In genomic region chr10:69409968-69410367, GRCh38 we compare ENCODE assay signal across 11 cellular contexts. TPM values are rescaled to one million over a fixed set of nuclear protein-coding genes. Genes with fewer than 3 reads are reported as not detected.
DNase-seq lines count a peak whose midpoint lies in the region; ATAC-seq and TF ChIP-seq lines count a peak whose summit lies in the region.
"Had no signal": no experiment of that assay in that cellular context is flagged by ENCODE, and none has a peak within 500 bp of the region (broad histone marks: within the 10 kb centered on the region; RNA-seq: fewer than 3 reads in every experiment).

No MANE protein-coding gene starts in this region.

- no peaks in the 10 kb centered on the region for H3K27me3 Mint-ChIP-seq in activated T-helper 1 cell treated with anti-CD3 and anti-CD28 coated beads, Interleukin-12 subunit alpha, Interleukin-12 subunit beta, Interleukin-2, Interleukin-4 antibody, amounts not matched to agents 30 ng/mL and 10 ng/mL and 1 ng/mL, durations not matched to agents 14 hours and 24 hours and 36 hours (ENCODE audit: insufficient read depth)
- H3K27me3 Mint-ChIP-seq in type B pancreatic cell = no peaks in the 10 kb centered on the region

- H3K36me3 Mint-ChIP-seq in activated T-helper 1 cell treated with anti-CD3 and anti-CD28 coated beads, Interleukin-12 subunit alpha, Interleukin-12 subunit beta, Interleukin-2, Interleukin-4 antibody, amounts not matched to agents 30 ng/mL and 10 ng/mL and 1 ng/mL, durations not matched to agents 14 hours and 24 hours and 36 hours (ENCODE audit: low read depth) = no peaks in the 10 kb centered on the region
- no peaks in the 10 kb centered on the region for H3K36me3 Mint-ChIP-seq in type B pancreatic cell

- intact Hi-C loops in activated T-helper 1 cell treated with anti-CD3 and anti-CD28 coated beads, Interleukin-12 subunit alpha, Interleukin-12 subunit beta, Interleukin-2, Interleukin-4 antibody, amounts not matched to agents 30 ng/mL and 10 ng/mL and 1 ng/mL, durations not matched to agents 14 hours and 24 hours and 36 hours (cut with micrococcal nuclease) = loop anchor here (1.0 to 5.0 kb wide), 7 partner anchors 15 to 752 kb away; partner anchors contain the start of genes FAM241B, KIFBP and SUPV3L1

- H3K27me3 ChIP-seq in rectal smooth muscle tissue (ENCODE audit: control insufficient read depth, insufficient read depth, low read length) = no peaks in the 10 kb centered on the region

- H3K4me3 ChIP-seq in rectal smooth muscle tissue (ENCODE audit: low read length) = no peak overlapping the region

- peaks cover 33% of the 10 kb centered on the region for H3K4me1 ChIP-seq in rectal smooth muscle tissue (ENCODE audit: control insufficient read depth, insufficient read depth, low read length)

- TF ChIP-seq CTCF in type B pancreatic cell (conservative IDR thresholded peaks at IDR 0.05) = no peak

- peak overlapping the region; percentile 74 for H3K27ac ChIP-seq in rectal smooth muscle tissue (ENCODE audit: low read depth, low read length)

- H3K4me3 Mint-ChIP-seq in activated T-helper 1 cell treated with anti-CD3 and anti-CD28 coated beads, Interleukin-12 subunit alpha, Interleukin-12 subunit beta, Interleukin-2, Interleukin-4 antibody, amounts not matched to agents 30 ng/mL and 10 ng/mL and 1 ng/mL, durations not matched to agents 14 hours and 24 hours and 36 hours = no peak overlapping the region
- H3K4me3 Mint-ChIP-seq in type B pancreatic cell = no peak overlapping the region

- H3K9ac ChIP-seq in rectal smooth muscle tissue (ENCODE audit: low read length) = no peak overlapping the region

- no peak for DNase-seq in activated T-helper 1 cell treated with anti-CD3 and anti-CD28 coated beads, Interleukin-12 subunit alpha, Interleukin-12 subunit beta, Interleukin-2, Interleukin-4 antibody, amounts not matched to agents 30 ng/mL and 10 ng/mL and 1 ng/mL, durations not matched to agents 14 hours and 24 hours and 36 hours (ENCODE audit: low spot score)
- no peak for DNase-seq in stimulated activated CD4-positive, alpha-beta T cell treated with anti-CD3 and anti-CD28 coated beads, Interleukin-1b, Interleukin-23, amount 100 ng/mL, for 48 hours
- DNase-seq in NCI-H2029 treated with DMSO at 0.1 percent for 48 hours (lab: John Stamatoyannopoulos, UW) (no peak), inferior parietal cortex (ENCODE audit: extremely low spot score) (no peak), type B pancreatic cell (ENCODE audit: extremely low spot score, unreplicated experiment) (no peak)
- DNase-seq: activated CD8-positive, alpha-beta memory T cell treated with anti-CD3 and anti-CD28 coated beads for 24 hours; DMS 273 treated with DMSO at 0.1 percent for 48 hours; NCI-H2227 treated with DMSO at 0.1 percent for 48 hours had no signal

- no peaks in the 10 kb centered on the region for H3K9me3 Mint-ChIP-seq in activated T-helper 1 cell treated with anti-CD3 and anti-CD28 coated beads, Interleukin-12 subunit alpha, Interleukin-12 subunit beta, Interleukin-2, Interleukin-4 antibody, amounts not matched to agents 30 ng/mL and 10 ng/mL and 1 ng/mL, durations not matched to agents 14 hours and 24 hours and 36 hours
- no peaks in the 10 kb centered on the region for H3K9me3 Mint-ChIP-seq in type B pancreatic cell

- H3K36me3 ChIP-seq in rectal smooth muscle tissue (ENCODE audit: control insufficient read depth, insufficient read depth, low read length) = peaks cover 6% of the 10 kb centered on the region

- peak; percentile 34 for ATAC-seq in GM18511 (IDR thresholded peaks at IDR 0.05; ENCODE audit: unreplicated experiment)
- ATAC-seq in HG03432 (IDR thresholded peaks at IDR 0.05; ENCODE audit: unreplicated experiment) = peak; percentile 35

- peak overlapping the region; percentile 48 for H3K27ac Mint-ChIP-seq in activated T-helper 1 cell treated with anti-CD3 and anti-CD28 coated beads, Interleukin-12 subunit alpha, Interleukin-12 subunit beta, Interleukin-2, Interleukin-4 antibody, amounts not matched to agents 30 ng/mL and 10 ng/mL and 1 ng/mL, durations not matched to agents 14 hours and 24 hours and 36 hours
- H3K27ac Mint-ChIP-seq in type B pancreatic cell = no peak overlapping the region

- peaks cover 24% of the 10 kb centered on the region for H3K4me1 Mint-ChIP-seq in activated T-helper 1 cell treated with anti-CD3 and anti-CD28 coated beads, Interleukin-12 subunit alpha, Interleukin-12 subunit beta, Interleukin-2, Interleukin-4 antibody, amounts not matched to agents 30 ng/mL and 10 ng/mL and 1 ng/mL, durations not matched to agents 14 hours and 24 hours and 36 hours (ENCODE audit: low read depth)
- peaks cover 19% of the 10 kb centered on the region for H3K4me1 Mint-ChIP-seq in type B pancreatic cell (ENCODE audit: unreplicated experiment)

RNA-seq across cellular contexts. Expression of gene TACR2, which starts 6.8 kb away (rescaled TPM):
- not detected in 2 replicates for total RNA-seq in activated T-helper 1 cell treated with anti-CD3 and anti-CD28 coated beads, Interleukin-12 subunit alpha, Interleukin-12 subunit beta, Interleukin-2, Interleukin-4 antibody, amounts not matched to agents 30 ng/mL and 10 ng/mL and 1 ng/mL, durations not matched to agents 14 hours and 24 hours and 36 hours
- not detected in 2 replicates for total RNA-seq in type B pancreatic cell (ENCODE audit: low replicate concordance)

RNA-seq across cellular contexts. Expression of gene TSPAN15, which starts 41.3 kb away (rescaled TPM):
- 1.6 and 2.7 TPM in 2 replicates for total RNA-seq in activated T-helper 1 cell treated with anti-CD3 and anti-CD28 coated beads, Interleukin-12 subunit alpha, Interleukin-12 subunit beta, Interleukin-2, Interleukin-4 antibody, amounts not matched to agents 30 ng/mL and 10 ng/mL and 1 ng/mL, durations not matched to agents 14 hours and 24 hours and 36 hours
- total RNA-seq in type B pancreatic cell (ENCODE audit: low replicate concordance) = 19.4 and 19.7 TPM in 2 replicates
